In genomic region chr6:39400026-39400425, GRCh38 we compare ENCODE assay signal across 3 cellular contexts.
"Had no signal": no experiment of that assay in that cellular context is flagged by ENCODE, and none has a peak within 500 bp of the region (broad histone marks: within the 10 kb centered on the region; RNA-seq: fewer than 3 reads in every experiment).

No MANE protein-coding gene starts in this region.

- DNase-seq: GDM1, GF-D8 had no signal

- H3K4me3 ChIP-seq: GM12878 had no signal
